In the genomic region with DNA sequence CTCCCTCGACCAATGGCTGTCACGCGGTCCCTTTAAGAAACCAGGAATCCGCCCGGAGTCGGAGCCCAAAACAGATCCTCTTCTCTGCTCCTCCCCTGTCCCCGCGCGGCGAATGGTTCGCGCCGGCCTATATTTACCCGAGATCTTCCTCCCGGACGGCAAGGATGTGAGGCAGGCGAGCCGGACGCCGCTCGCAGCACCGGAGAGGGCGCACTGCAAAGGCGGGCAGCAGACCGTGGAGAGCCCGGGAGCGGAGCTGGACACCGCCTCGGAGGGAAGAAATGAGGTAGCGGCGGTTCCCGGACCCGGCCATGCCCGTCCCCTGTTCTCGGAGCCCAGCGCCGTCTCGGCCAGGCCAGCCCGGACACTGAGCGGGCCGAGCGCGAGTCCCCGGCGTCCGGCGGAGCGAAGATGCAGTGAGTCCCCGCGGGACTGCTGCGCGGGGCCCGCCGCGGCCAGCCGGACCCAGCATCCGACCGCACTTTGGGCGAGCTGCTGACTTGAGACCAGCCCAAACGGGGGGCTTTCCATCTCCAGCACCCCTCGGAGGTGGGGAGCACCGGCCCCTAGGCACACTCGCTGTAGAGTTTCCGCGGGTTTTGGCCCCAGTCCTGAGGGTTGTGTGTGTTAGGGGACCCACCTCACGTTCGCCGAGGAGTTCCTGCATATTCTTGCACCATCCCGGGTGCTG, we compare ENCODE assay signal across 8 cellular contexts. TPM values are rescaled to one million over a fixed set of nuclear protein-coding genes. Genes with fewer than 3 reads are reported as not detected.
DNase-seq lines count a peak whose midpoint lies in the region; ATAC-seq, FAIRE-seq and TF ChIP-seq lines count a peak whose summit lies in the region.

Gene FAM43A (plus strand): TSS at position 161 of the 691 bp plus-strand sequence. CDS start 944 bp downstream, outside the sequence.

- H3K27me3 ChIP-seq in SU-DHL-6 (ENCODE audit: low read length) (no peaks in the 10 kb centered on the region), adipocyte (replicated peaks; ENCODE audit: control insufficient read depth, insufficient read depth, low read length) (no peaks in the 10 kb centered on the region), ovary (no peaks in the 10 kb centered on the region), tibial artery (peaks cover 0 to 16% of the 10 kb centered on the region in 2 donors)

- H3K9me2 ChIP-seq in SU-DHL-6 (replicated peaks; ENCODE audit: insufficient read depth, low read length): no peaks in the 10 kb centered on the region

- peaks cover 13% of the 10 kb centered on the region; the same call in 1 of the 2 replicates for H3F3A ChIP-seq in SU-DHL-6 (ENCODE audit: insufficient read depth)

- H3K4me2 ChIP-seq in SU-DHL-6 (ENCODE audit: low read depth, low read length, poor library complexity, severe bottlenecking): peak within 1 kb of the TSS; percentile 74

- peak; percentile 97 for TF ChIP-seq POLR2A in ovary (IDR thresholded peaks at IDR 0.05)

- DNase-seq in D721Med (ENCODE audit: insufficient read length, low spot score) (peak; percentile 76), NCI-H1092 treated with DMSO at 0.1 percent for 48 hours (lab: John Stamatoyannopoulos, UW) (peak; percentile 40), adipocyte (ENCODE audit: low read depth) (peak; percentile 98), Right ventricle myocardium superior (peak; percentile 96), ovary (peak; percentile 89 to 94 (median 91)), tibial artery (peak; percentile 92 to 95)

- no peaks in the 10 kb centered on the region for H3K36me3 ChIP-seq in SU-DHL-6 (ENCODE audit: low read length)
- no peaks in the 10 kb centered on the region for H3K36me3 ChIP-seq in adipocyte (ENCODE audit: control insufficient read depth, insufficient read depth, low read length, severe bottlenecking)
- no peaks in the 10 kb centered on the region for H3K36me3 ChIP-seq in ovary
- no peaks in the 10 kb centered on the region for H3K36me3 ChIP-seq in tibial artery

- H4K20me1 ChIP-seq in SU-DHL-6 (ENCODE audit: low read depth, low read length): no peaks in the 10 kb centered on the region

- no peak for FAIRE-seq in D721Med (lab: Jason Lieb, UNC)

- H3K9me3 ChIP-seq in SU-DHL-6 (ENCODE audit: insufficient read depth, low read length) (no peaks in the 10 kb centered on the region), adipocyte (ENCODE audit: control insufficient read depth, low read length) (no peaks in the 10 kb centered on the region), ovary (no peaks in the 10 kb centered on the region), tibial artery (no peaks in the 10 kb centered on the region)

- peak within 1 kb of the TSS; percentile 78 for H2AFZ ChIP-seq in SU-DHL-6 (ENCODE audit: low read depth, low read length, severe bottlenecking)

- H3K4me3 ChIP-seq in SU-DHL-6 (ENCODE audit: insufficient read depth, low read length, poor library complexity, severe bottlenecking): peak within 1 kb of the TSS; percentile 60
- H3K4me3 ChIP-seq in adipocyte (ENCODE audit: low read length): peak within 1 kb of the TSS; percentile 90
- peak within 1 kb of the TSS; percentile 55 for H3K4me3 ChIP-seq in ovary
- H3K4me3 ChIP-seq in tibial artery: peak within 1 kb of the TSS; percentile 55 to 59

- TF ChIP-seq CTCF in D721Med (IDR thresholded peaks at IDR 0.05; ENCODE audit: insufficient read depth, missing control alignments) (peak; percentile 19), SU-DHL-6 (IDR thresholded peaks at IDR 0.05; ENCODE audit: insufficient read depth, low read length, poor library complexity, severe bottlenecking) (no peak), ovary (IDR thresholded peaks at IDR 0.05) (peak in 2 of 3 donors; percentile 32 to 33), tibial artery (IDR thresholded peaks at IDR 0.05) (peak in 1 of 2 experiments; percentile 19)

- H3K79me2 ChIP-seq in SU-DHL-6 (ENCODE audit: insufficient read depth, low read length): no peaks in the 10 kb centered on the region

- H3K27ac ChIP-seq in SU-DHL-6 (ENCODE audit: low read depth, low read length): no peak within 1 kb of the TSS
- H3K27ac ChIP-seq in ovary: peak within 1 kb of the TSS in 1 of 2 donors; percentile 17
- H3K27ac ChIP-seq in tibial artery: peak within 1 kb of the TSS; percentile 47 to 77

- intact Hi-C loops in Right ventricle myocardium superior (cut with DNase I): loop anchor here (5.0 to 10.0 kb wide), 2 partner anchors 189 to 301 kb away; no protein-coding TSS in a partner anchor
- intact Hi-C loops in ovary (cut with DNase I): loop anchor here in 3 of 4 donors (2.0 to 10.0 kb wide), 6 partner anchors 419 to 839 kb away; no protein-coding TSS in a partner anchor
- intact Hi-C loops in tibial artery (cut with DNase I; ENCODE audit: low total_unique reads): no loop called here

- ATAC-seq in GM21825 (IDR thresholded peaks at IDR 0.05; ENCODE audit: unreplicated experiment) (peak; percentile 48), Right ventricle myocardium superior (ENCODE audit: poor library complexity) (peak; percentile 88)

- no peak for TF ChIP-seq EP300 in ovary (IDR thresholded peaks at IDR 0.05)

- H3K9ac ChIP-seq in SU-DHL-6 (ENCODE audit: low read length) (peak within 1 kb of the TSS; percentile 53), adipocyte (ENCODE audit: low read length) (peak within 1 kb of the TSS; percentile 88)

- WGBS in ovary, 3 donors: 0% methylated on average over 56 to 69 of the region's 69 CpGs

- H3K4me1 ChIP-seq in adipocyte (ENCODE audit: control insufficient read depth, insufficient read depth, low read length) (peaks cover 40% of the 10 kb centered on the region), ovary (ENCODE audit: insufficient read depth) (peaks cover 17% of the 10 kb centered on the region), tibial artery (peaks cover 0 to 41% (median 32%) of the 10 kb centered on the region in 4 donors)

RNA-seq across cellular contexts. Expression of gene FAM43A, which starts in this region (rescaled TPM):
- 16.6 TPM for total RNA-seq in Right ventricle myocardium superior
- total RNA-seq in ovary: 10 to 100 TPM in 1 of 7 donors, 1 to 10 TPM in 6; 4.0 to 12.1 (median 6.3) TPM
- 10 to 100 TPM in 1 of 2 donors, 1 to 10 TPM in 1; 5.3 to 10.9 TPM for polyA plus RNA-seq in ovary

Comparison
In these comparisons a context has a peak if more than half of its experiments do, and no peak if none do; other contexts are left out.
1. DNase-seq: peak in every context shown above with its lines; median percentile 98 in adipocyte; 96 in Right ventricle myocardium superior; 94 in tibial artery; 91 in ovary; 76 in D721Med; 40 in NCI-H1092 treated with DMSO at 0.1 percent for 48 hours.